1 cellular context compared by ENCODE assay signal in genomic region chr4:89055157-89056080, GRCh38.
TF ChIP-seq lines count a peak whose summit lies in the region.

No MANE protein-coding gene starts in this region.

TF ChIP-seq in SK-N-SH, 30 proteins besides CTCF, POLR2A, EP300 and RAD21:
- TF ChIP-seq, protein P1, sequence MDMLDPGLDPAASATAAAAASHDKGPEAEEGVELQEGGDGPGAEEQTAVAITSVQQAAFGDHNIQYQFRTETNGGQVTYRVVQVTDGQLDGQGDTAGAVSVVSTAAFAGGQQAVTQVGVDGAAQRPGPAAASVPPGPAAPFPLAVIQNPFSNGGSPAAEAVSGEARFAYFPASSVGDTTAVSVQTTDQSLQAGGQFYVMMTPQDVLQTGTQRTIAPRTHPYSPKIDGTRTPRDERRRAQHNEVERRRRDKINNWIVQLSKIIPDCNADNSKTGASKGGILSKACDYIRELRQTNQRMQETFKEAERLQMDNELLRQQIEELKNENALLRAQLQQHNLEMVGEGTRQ (IDR thresholded peaks at IDR 0.05; ENCODE audit: borderline replicate concordance, low read depth, low read length), result no peak
- TF ChIP-seq MXI1 (IDR thresholded peaks at IDR 0.05; ENCODE audit: low read depth, low read length) (no peak), FOXM1 (IDR thresholded peaks at IDR 0.05; ENCODE audit: low read depth) (no peak), ELF1 (IDR thresholded peaks at IDR 0.05) (no peak), ZBTB33 (IDR thresholded peaks at IDR 0.05; ENCODE audit: borderline replicate concordance, low read depth) (no peak), GABPA (IDR thresholded peaks at IDR 0.05; ENCODE audit: low read depth) (no peak), SMC3 (IDR thresholded peaks at IDR 0.05; ENCODE audit: low read depth, low read length) (no peak)
- TF ChIP-seq, protein P2, sequence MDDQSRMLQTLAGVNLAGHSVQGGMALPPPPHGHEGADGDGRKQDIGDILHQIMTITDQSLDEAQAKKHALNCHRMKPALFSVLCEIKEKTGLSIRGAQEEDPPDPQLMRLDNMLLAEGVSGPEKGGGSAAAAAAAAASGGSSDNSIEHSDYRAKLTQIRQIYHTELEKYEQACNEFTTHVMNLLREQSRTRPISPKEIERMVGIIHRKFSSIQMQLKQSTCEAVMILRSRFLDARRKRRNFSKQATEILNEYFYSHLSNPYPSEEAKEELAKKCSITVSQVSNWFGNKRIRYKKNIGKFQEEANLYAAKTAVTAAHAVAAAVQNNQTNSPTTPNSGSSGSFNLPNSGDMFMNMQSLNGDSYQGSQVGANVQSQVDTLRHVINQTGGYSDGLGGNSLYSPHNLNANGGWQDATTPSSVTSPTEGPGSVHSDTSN (IDR thresholded peaks at IDR 0.05), result no peak
